Comparison of ENCODE assay signal across 1 cellular context in genomic region chr2:25885933-25886332, GRCh38.
A peak's percentile ranks its signal among the peaks of the same experiment; 100 is the strongest.
TF ChIP-seq lines count a peak whose summit lies in the region.

No MANE protein-coding gene starts in this region.

TF ChIP-seq in HepG2, 621 proteins besides CTCF, POLR2A, EP300 and RAD21 (continued from another document and continues in another):
- TF ChIP-seq, protein P1, sequence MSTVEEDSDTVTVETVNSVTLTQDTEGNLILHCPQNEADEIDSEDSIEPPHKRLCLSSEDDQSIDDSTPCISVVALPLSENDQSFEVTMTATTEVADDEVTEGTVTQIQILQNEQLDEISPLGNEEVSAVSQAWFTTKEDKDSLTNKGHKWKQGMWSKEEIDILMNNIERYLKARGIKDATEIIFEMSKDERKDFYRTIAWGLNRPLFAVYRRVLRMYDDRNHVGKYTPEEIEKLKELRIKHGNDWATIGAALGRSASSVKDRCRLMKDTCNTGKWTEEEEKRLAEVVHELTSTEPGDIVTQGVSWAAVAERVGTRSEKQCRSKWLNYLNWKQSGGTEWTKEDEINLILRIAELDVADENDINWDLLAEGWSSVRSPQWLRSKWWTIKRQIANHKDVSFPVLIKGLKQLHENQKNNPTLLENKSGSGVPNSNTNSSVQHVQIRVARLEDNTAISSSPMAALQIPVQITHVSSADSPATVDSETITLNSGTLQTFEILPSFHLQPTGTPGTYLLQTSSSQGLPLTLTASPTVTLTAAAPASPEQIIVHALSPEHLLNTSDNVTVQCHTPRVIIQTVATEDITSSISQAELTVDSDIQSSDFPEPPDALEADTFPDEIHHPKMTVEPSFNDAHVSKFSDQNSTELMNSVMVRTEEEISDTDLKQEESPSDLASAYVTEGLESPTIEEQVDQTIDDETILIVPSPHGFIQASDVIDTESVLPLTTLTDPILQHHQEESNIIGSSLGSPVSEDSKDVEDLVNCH (CRISPR knock-in tag; IDR thresholded peaks at IDR 0.05) = no peak
- no peak for TF ChIP-seq ZBTB2 (CRISPR knock-in tag; IDR thresholded peaks at IDR 0.05; ENCODE audit: low read depth)
- peak; percentile 43; the same call in 1 of the 2 replicates for TF ChIP-seq SOX5 (CRISPR knock-in tag; IDR thresholded peaks at IDR 0.05; ENCODE audit: borderline replicate concordance)
- TF ChIP-seq ZNF660 (CRISPR knock-in tag; IDR thresholded peaks at IDR 0.05; ENCODE audit: borderline replicate concordance, low read depth) = no peak
- TF ChIP-seq ZNF546 (CRISPR knock-in tag; conservative IDR thresholded peaks at IDR 0.05) = no peak
- TF ChIP-seq MEIS2 (CRISPR knock-in tag; IDR thresholded peaks at IDR 0.05) = 0 out of 2 replicates have a peak, but pooled peaks have one; percentile 22
- TF ChIP-seq ZBTB43 (CRISPR knock-in tag; conservative IDR thresholded peaks at IDR 0.05) = 0 out of 2 replicates have a peak, but pooled peaks have one; percentile 19
- TF ChIP-seq GABPB1 (CRISPR knock-in tag; IDR thresholded peaks at IDR 0.05) = peak; percentile 34; the same call in 1 of the 2 replicates
- peak; percentile 47; the same call in 1 of the 2 replicates for TF ChIP-seq HDAC2 (CRISPR knock-in tag; IDR thresholded peaks at IDR 0.05)
- no peak for TF ChIP-seq THAP9 (CRISPR knock-in tag; IDR thresholded peaks at IDR 0.05; ENCODE audit: borderline replicate concordance)
- no peak for TF ChIP-seq IRF9 (CRISPR knock-in tag; IDR thresholded peaks at IDR 0.05; ENCODE audit: borderline replicate concordance)
- TF ChIP-seq, protein P2, sequence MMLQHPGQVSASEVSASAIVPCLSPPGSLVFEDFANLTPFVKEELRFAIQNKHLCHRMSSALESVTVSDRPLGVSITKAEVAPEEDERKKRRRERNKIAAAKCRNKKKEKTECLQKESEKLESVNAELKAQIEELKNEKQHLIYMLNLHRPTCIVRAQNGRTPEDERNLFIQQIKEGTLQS (CRISPR knock-in tag; IDR thresholded peaks at IDR 0.05) = peak; percentile 60; the same call in 1 of the 2 replicates
- no peak for TF ChIP-seq FOXJ3 (CRISPR knock-in tag; IDR thresholded peaks at IDR 0.05; ENCODE audit: borderline replicate concordance)
- peak; percentile 77; the same call in 1 of the 2 replicates for TF ChIP-seq FOSL1 (CRISPR knock-in tag; IDR thresholded peaks at IDR 0.05; ENCODE audit: borderline replicate concordance)
- TF ChIP-seq ZNF264 (CRISPR knock-in tag; IDR thresholded peaks at IDR 0.05) = 0 out of 2 replicates have a peak, but pooled peaks have one; percentile 36
- TF ChIP-seq CHD4 (IDR thresholded peaks at IDR 0.05; ENCODE audit: borderline replicate concordance, low read length) = no peak
- TF ChIP-seq TARDBP (CRISPR knock-in tag; IDR thresholded peaks at IDR 0.05) = peak; percentile 47; the same call in 1 of the 2 replicates
- TF ChIP-seq EHMT2 (IDR thresholded peaks at IDR 0.05; ENCODE audit: borderline replicate concordance, low read depth, low read length) = 0 out of 2 replicates have a peak, but pooled peaks have one; percentile 43
- no peak for TF ChIP-seq ZBTB8A (CRISPR knock-in tag; IDR thresholded peaks at IDR 0.05; ENCODE audit: borderline replicate concordance, low read depth)
- no peak for TF ChIP-seq AHR (CRISPR knock-in tag; IDR thresholded peaks at IDR 0.05)
- TF ChIP-seq MIER3 (CRISPR knock-in tag; IDR thresholded peaks at IDR 0.05; ENCODE audit: borderline replicate concordance) = peak; percentile 58; the same call in 1 of the 2 replicates
- no peak for TF ChIP-seq RAD51 (IDR thresholded peaks at IDR 0.05; ENCODE audit: borderline replicate concordance)
- TF ChIP-seq ONECUT2 (CRISPR knock-in tag; IDR thresholded peaks at IDR 0.05) = no peak
- TF ChIP-seq PAWR (CRISPR knock-in tag; IDR thresholded peaks at IDR 0.05; ENCODE audit: borderline replicate concordance) = no peak
- TF ChIP-seq, protein P3, sequence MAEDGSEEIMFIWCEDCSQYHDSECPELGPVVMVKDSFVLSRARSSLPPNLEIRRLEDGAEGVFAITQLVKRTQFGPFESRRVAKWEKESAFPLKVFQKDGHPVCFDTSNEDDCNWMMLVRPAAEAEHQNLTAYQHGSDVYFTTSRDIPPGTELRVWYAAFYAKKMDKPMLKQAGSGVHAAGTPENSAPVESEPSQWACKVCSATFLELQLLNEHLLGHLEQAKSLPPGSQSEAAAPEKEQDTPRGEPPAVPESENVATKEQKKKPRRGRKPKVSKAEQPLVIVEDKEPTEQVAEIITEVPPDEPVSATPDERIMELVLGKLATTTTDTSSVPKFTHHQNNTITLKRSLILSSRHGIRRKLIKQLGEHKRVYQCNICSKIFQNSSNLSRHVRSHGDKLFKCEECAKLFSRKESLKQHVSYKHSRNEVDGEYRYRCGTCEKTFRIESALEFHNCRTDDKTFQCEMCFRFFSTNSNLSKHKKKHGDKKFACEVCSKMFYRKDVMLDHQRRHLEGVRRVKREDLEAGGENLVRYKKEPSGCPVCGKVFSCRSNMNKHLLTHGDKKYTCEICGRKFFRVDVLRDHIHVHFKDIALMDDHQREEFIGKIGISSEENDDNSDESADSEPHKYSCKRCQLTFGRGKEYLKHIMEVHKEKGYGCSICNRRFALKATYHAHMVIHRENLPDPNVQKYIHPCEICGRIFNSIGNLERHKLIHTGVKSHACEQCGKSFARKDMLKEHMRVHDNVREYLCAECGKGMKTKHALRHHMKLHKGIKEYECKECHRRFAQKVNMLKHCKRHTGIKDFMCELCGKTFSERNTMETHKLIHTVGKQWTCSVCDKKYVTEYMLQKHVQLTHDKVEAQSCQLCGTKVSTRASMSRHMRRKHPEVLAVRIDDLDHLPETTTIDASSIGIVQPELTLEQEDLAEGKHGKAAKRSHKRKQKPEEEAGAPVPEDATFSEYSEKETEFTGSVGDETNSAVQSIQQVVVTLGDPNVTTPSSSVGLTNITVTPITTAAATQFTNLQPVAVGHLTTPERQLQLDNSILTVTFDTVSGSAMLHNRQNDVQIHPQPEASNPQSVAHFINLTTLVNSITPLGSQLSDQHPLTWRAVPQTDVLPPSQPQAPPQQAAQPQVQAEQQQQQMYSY (CRISPR knock-in tag; IDR thresholded peaks at IDR 0.05) = no peak
- TF ChIP-seq SKI (IDR thresholded peaks at IDR 0.05; ENCODE audit: partially characterized antibody) = peak; percentile 40
- TF ChIP-seq ZNF260 (CRISPR knock-in tag; IDR thresholded peaks at IDR 0.05; ENCODE audit: borderline replicate concordance, low read depth) = no peak
- no peak for TF ChIP-seq ZSCAN12 (CRISPR knock-in tag; IDR thresholded peaks at IDR 0.05)
- TF ChIP-seq NCOA2 (CRISPR knock-in tag; IDR thresholded peaks at IDR 0.05) = 0 out of 2 replicates have a peak, but pooled peaks have one; percentile 29
- no peak; the same call in 1 of the 2 replicates for TF ChIP-seq TFAP4 (IDR thresholded peaks at IDR 0.05; ENCODE audit: borderline replicate concordance, low read depth)
- no peak for TF ChIP-seq SIX1 (CRISPR knock-in tag; IDR thresholded peaks at IDR 0.05; ENCODE audit: borderline replicate concordance)
- TF ChIP-seq ZNF331 (CRISPR knock-in tag; IDR thresholded peaks at IDR 0.05) = peak; percentile 49; the same call in 1 of the 2 replicates
- TF ChIP-seq ZNF891 (CRISPR knock-in tag; IDR thresholded peaks at IDR 0.05) = no peak
- no peak for TF ChIP-seq ZNF276 (CRISPR knock-in tag; IDR thresholded peaks at IDR 0.05; ENCODE audit: low read depth)
- TF ChIP-seq DPF2 (CRISPR knock-in tag; IDR thresholded peaks at IDR 0.05; ENCODE audit: borderline replicate concordance, low read depth) = 0 out of 2 replicates have a peak, but pooled peaks have one; percentile 36
- TF ChIP-seq ZNF256 (CRISPR knock-in tag; conservative IDR thresholded peaks at IDR 0.05) = no peak
- no peak for TF ChIP-seq NFKB2 (CRISPR knock-in tag; IDR thresholded peaks at IDR 0.05; ENCODE audit: borderline replicate concordance)
- TF ChIP-seq EED (CRISPR knock-in tag; IDR thresholded peaks at IDR 0.05) = no peak
- no peak for TF ChIP-seq NFRKB (IDR thresholded peaks at IDR 0.05)
- TF ChIP-seq MAZ (IDR thresholded peaks at IDR 0.05; ENCODE audit: borderline replicate concordance, low read depth, low read length) = no peak
- TF ChIP-seq MAZ (CRISPR knock-in tag; IDR thresholded peaks at IDR 0.05; ENCODE audit: low read depth) = no peak
- no peak for TF ChIP-seq ZNF136 (CRISPR knock-in tag; IDR thresholded peaks at IDR 0.05; ENCODE audit: low read depth)
- TF ChIP-seq ZNF570 (CRISPR knock-in tag; IDR thresholded peaks at IDR 0.05; ENCODE audit: borderline replicate concordance) = no peak
- no peak for TF ChIP-seq KLF6 (CRISPR knock-in tag; IDR thresholded peaks at IDR 0.05)
- TF ChIP-seq CREB1 (IDR thresholded peaks at IDR 0.05) = peak; percentile 39; the same call in 1 of the 2 replicates
- TF ChIP-seq CREB1 (CRISPR knock-in tag; IDR thresholded peaks at IDR 0.05) = no peak; the same call in 1 of the 2 replicates
